In genomic region chr3:129622933-129623332, GRCh38 we compare ENCODE assay signal across 15 cellular contexts. TPM values are rescaled to one million over a fixed set of nuclear protein-coding genes. Genes with fewer than 3 reads are reported as not detected.
DNase-seq lines count a peak whose midpoint lies in the region; TF ChIP-seq lines count a peak whose summit lies in the region.
"Had no signal": no experiment of that assay in that cellular context is flagged by ENCODE, and none has a peak within 500 bp of the region (broad histone marks: within the 10 kb centered on the region; RNA-seq: fewer than 3 reads in every experiment).

No MANE protein-coding gene starts in this region.

- H3K27me3 Mint-ChIP-seq in activated naive CD4-positive, alpha-beta T cell treated with anti-CD3 and anti-CD28 coated beads for 36 hours (ENCODE audit: low read depth), result no peaks in the 10 kb centered on the region

- H2AK5ac ChIP-seq in neuronal stem cell (ENCODE audit: low read depth, low read length), result peak overlapping the region; percentile 96

- no peaks in the 10 kb centered on the region for H4K20me1 ChIP-seq in MM.1S (ENCODE audit: insufficient read depth, low read length)

- DNase-seq in adrenal gland, result peak in 4 of 7 donors; percentile 14 to 55 (median 20)
- no peak for DNase-seq in esophagus squamous epithelium (lab: John Stamatoyannopoulos, UW)
- no peak for DNase-seq in neuronal stem cell (ENCODE audit: low spot score)
- no peak for DNase-seq in tibial nerve (ENCODE audit: low spot score in 2 of 2)
- DNase-seq in GOT3 (lab: John Stamatoyannopoulos, UW), result no peak
- DNase-seq in activated naive CD4-positive, alpha-beta T cell treated with anti-CD3 and anti-CD28 coated beads for 36 hours, result no peak
- no peak for DNase-seq in MM.1S
- DNase-seq: activated B cell treated with CpG ODN at 0.5 μM for 24 hours; activated gamma-delta T cell treated with Interleukin-2 at 50 U/mL for 16 hours; effector CD8-positive, alpha-beta T cell; foreskin keratinocyte; immature natural killer cell; NCI-H446 treated with DMSO at 0.1 percent for 48 hours; OCI-M1; stimulated activated naive CD4-positive, alpha-beta T cell had no signal

- H3K9me3 ChIP-seq in adrenal gland (replicated peaks in 1 of 3) (no peaks in the 10 kb centered on the region), esophagus squamous epithelium (no peaks in the 10 kb centered on the region), neuronal stem cell (replicated peaks in 1 of 2; ENCODE audit: control insufficient read depth in 2 of 2, insufficient read depth in 1 of 2, low read depth in 1 of 2, low read length in 2 of 2) (no peaks in the 10 kb centered on the region), tibial nerve (no peaks in the 10 kb centered on the region), MM.1S (replicated peaks; ENCODE audit: insufficient read depth, low read length) (no peaks in the 10 kb centered on the region)

- CTCF ChIA-PET in activated naive CD4-positive, alpha-beta T cell treated with anti-CD3 and anti-CD28 coated beads for 36 hours (lab: Charles Lee), result interaction anchor here (0.7 kb wide), 1 partner anchor 65 kb away, joined by 3 read pairs; no protein-coding TSS in a partner anchor

- no peak overlapping the region for H4K91ac ChIP-seq in neuronal stem cell (ENCODE audit: low read depth, low read length, poor library complexity)

- no peak overlapping the region for H3K27ac Mint-ChIP-seq in activated naive CD4-positive, alpha-beta T cell treated with anti-CD3 and anti-CD28 coated beads for 36 hours
- H3K27ac Mint-ChIP-seq: activated B cell treated with CpG ODN at 0.5 μM for 24 hours, immature natural killer cell had no signal

- peaks cover 2% of the 10 kb centered on the region for H3K79me1 ChIP-seq in neuronal stem cell (ENCODE audit: low read depth, low read length)

- H3F3A ChIP-seq in MM.1S (ENCODE audit: insufficient read depth, low read length), result peaks cover 4% of the 10 kb centered on the region; the same call in 1 of the 2 replicates

- H3K4me3 Mint-ChIP-seq in activated naive CD4-positive, alpha-beta T cell treated with anti-CD3 and anti-CD28 coated beads for 36 hours, result no peak overlapping the region
- H3K4me3 Mint-ChIP-seq: activated B cell treated with CpG ODN at 0.5 μM for 24 hours, immature natural killer cell had no signal

- peak overlapping the region; percentile 71 for H2BK5ac ChIP-seq in neuronal stem cell (ENCODE audit: low read length)

- peak overlapping the region; percentile 55 for H3K23ac ChIP-seq in neuronal stem cell (ENCODE audit: low read depth, low read length, poor library complexity)

- H3K9ac ChIP-seq in neuronal stem cell (ENCODE audit: low read depth, low read length, poor library complexity) (peak overlapping the region; percentile 40), MM.1S (ENCODE audit: low read length) (no peak overlapping the region)

- peak overlapping the region; percentile 28 for H3K18ac ChIP-seq in neuronal stem cell (ENCODE audit: low read length)

- H2BK120ac ChIP-seq in neuronal stem cell (ENCODE audit: low read depth, low read length), result peak overlapping the region; percentile 44

- H3K4me1 Mint-ChIP-seq in activated naive CD4-positive, alpha-beta T cell treated with anti-CD3 and anti-CD28 coated beads for 36 hours (ENCODE audit: low read depth), result peaks cover 10% of the 10 kb centered on the region

- intact Hi-C loops in adrenal gland (cut with DNase I) (no loop called here), esophagus squamous epithelium (cut with DNase I) (loop anchor here (10.0 kb wide), 1 partner anchor 472 kb away; no protein-coding TSS in a partner anchor)
- intact Hi-C loops in activated naive CD4-positive, alpha-beta T cell treated with anti-CD3 and anti-CD28 coated beads for 36 hours (cut with micrococcal nuclease), result no loop called here

- H2AFZ ChIP-seq in neuronal stem cell (ENCODE audit: low read length), result no peak overlapping the region
- H2AFZ ChIP-seq in MM.1S (ENCODE audit: low read length), result no peak overlapping the region

- TF ChIP-seq CTCF in adrenal gland (IDR thresholded peaks at IDR 0.05), result no peak
- TF ChIP-seq CTCF in esophagus squamous epithelium (IDR thresholded peaks at IDR 0.05), result no peak
- no peak for TF ChIP-seq CTCF in tibial nerve (IDR thresholded peaks at IDR 0.05)
- no peak for TF ChIP-seq CTCF in MM.1S (IDR thresholded peaks at IDR 0.05; ENCODE audit: low read length)

- H3K9me3 Mint-ChIP-seq in activated naive CD4-positive, alpha-beta T cell treated with anti-CD3 and anti-CD28 coated beads for 36 hours, result no peaks in the 10 kb centered on the region
- H3K9me3 Mint-ChIP-seq: activated B cell treated with CpG ODN at 0.5 μM for 24 hours, immature natural killer cell had no signal

- H3K79me2 ChIP-seq in MM.1S (ENCODE audit: low read length), result no peaks in the 10 kb centered on the region

- peak overlapping the region; percentile 98 for H3K4ac ChIP-seq in neuronal stem cell (ENCODE audit: low read length)

- H4K8ac ChIP-seq in neuronal stem cell (ENCODE audit: low read depth, low read length), result no peak overlapping the region

- TF ChIP-seq POLR2A in adrenal gland (IDR thresholded peaks at IDR 0.05) (no peak), esophagus squamous epithelium (IDR thresholded peaks at IDR 0.05) (no peak), tibial nerve (IDR thresholded peaks at IDR 0.05) (no peak)

- H3K27me3 ChIP-seq in adrenal gland (no peaks in the 10 kb centered on the region), esophagus squamous epithelium (no peaks in the 10 kb centered on the region), neuronal stem cell (ENCODE audit: control insufficient read depth in 3 of 3, insufficient read depth in 3 of 3, low read depth in 1 of 3, low read length in 3 of 3) (no peaks in the 10 kb centered on the region), tibial nerve (no peaks in the 10 kb centered on the region), MM.1S (replicated peaks; ENCODE audit: insufficient read depth, low read length) (no peaks in the 10 kb centered on the region)
- H3K27me3 ChIP-seq: foreskin keratinocyte had no signal

- H3K4me3 ChIP-seq in adrenal gland, result no peak overlapping the region
- no peak overlapping the region for H3K4me3 ChIP-seq in esophagus squamous epithelium
- H3K4me3 ChIP-seq in neuronal stem cell (ENCODE audit: low read length in 2 of 2), result no peak overlapping the region
- H3K4me3 ChIP-seq in tibial nerve, result no peak overlapping the region
- no peak overlapping the region for H3K4me3 ChIP-seq in MM.1S (ENCODE audit: low read length)

- H3K36me3 Mint-ChIP-seq in activated naive CD4-positive, alpha-beta T cell treated with anti-CD3 and anti-CD28 coated beads for 36 hours (ENCODE audit: low read depth), result no peaks in the 10 kb centered on the region
- H3K36me3 Mint-ChIP-seq: immature natural killer cell had no signal

- peak overlapping the region in 4 of 5 donors; percentile 62 to 95 (median 81) for H3K27ac ChIP-seq in adrenal gland
- H3K27ac ChIP-seq in esophagus squamous epithelium, result peak overlapping the region; percentile 52 to 95 (median 90)
- H3K27ac ChIP-seq in neuronal stem cell (replicated peaks; ENCODE audit: low read length), result no peak overlapping the region
- peak overlapping the region; percentile 23 to 99 (median 74) for H3K27ac ChIP-seq in tibial nerve
- no peak overlapping the region for H3K27ac ChIP-seq in MM.1S (ENCODE audit: low read length)
- H3K27ac ChIP-seq: foreskin keratinocyte had no signal

- H3K14ac ChIP-seq in neuronal stem cell (ENCODE audit: low read length), result no peak overlapping the region

- H2BK15ac ChIP-seq in neuronal stem cell (ENCODE audit: low read length), result peak overlapping the region; percentile 98

- H2BK12ac ChIP-seq in neuronal stem cell (ENCODE audit: low read length), result peak overlapping the region; percentile 90

- 79 to 89% (median 82%) methylated on average over 7 to 10 of the region's 10 CpGs for whole genome bisulfite sequencing in adrenal gland, 4 donors
- 80% methylated on average over 1 of the region's 10 CpGs; no CpG with 5 or more reads in 1 of the 2 donors for WGBS in esophagus squamous epithelium, 2 donors
- WGBS in neuronal stem cell (ENCODE audit: extremely low coverage in 2 of 2, insufficient read length in 2 of 2, insufficient replicate concordance in 1 of 2), 2 donors, result no CpG with 5 or more reads among the region's 10 CpGs
- WGBS in tibial nerve, 2 donors, result 75 to 77% methylated on average over 9 to 10 of the region's 10 CpGs

- no peaks in the 10 kb centered on the region for H3K9me2 ChIP-seq in MM.1S (replicated peaks; ENCODE audit: insufficient read depth, low read length)

- peaks cover 28 to 63% of the 10 kb centered on the region in 2 donors for H3K4me1 ChIP-seq in adrenal gland (replicated peaks in 1 of 2)
- peaks cover 34 to 96% (median 60%) of the 10 kb centered on the region in 3 donors for H3K4me1 ChIP-seq in esophagus squamous epithelium
- peaks cover 17 to 23% of the 10 kb centered on the region in 2 donors for H3K4me1 ChIP-seq in neuronal stem cell (ENCODE audit: control insufficient read depth in 2 of 2, insufficient read depth in 1 of 2, low read depth in 1 of 2, low read length in 2 of 2)
- H3K4me1 ChIP-seq in tibial nerve, result peaks cover 0 to 90% (median 51%) of the 10 kb centered on the region in 4 donors
- H3K4me1 ChIP-seq in MM.1S (ENCODE audit: low read length), result peaks cover 5% of the 10 kb centered on the region

- TF ChIP-seq EP300 in tibial nerve (IDR thresholded peaks at IDR 0.05), result no peak

- H3K4me2 ChIP-seq in neuronal stem cell (ENCODE audit: insufficient read depth, low read length, poor library complexity, severe bottlenecking) (no peak overlapping the region), MM.1S (ENCODE audit: low read depth, low read length) (no peak overlapping the region)

- H3K36me3 ChIP-seq in adrenal gland (replicated peaks in 1 of 2) (no peaks in the 10 kb centered on the region), esophagus squamous epithelium (no peaks in the 10 kb centered on the region), neuronal stem cell (replicated peaks in 1 of 2; ENCODE audit: control insufficient read depth in 2 of 2, insufficient read depth in 2 of 2, low read length in 2 of 2) (no peaks in the 10 kb centered on the region), tibial nerve (no peaks in the 10 kb centered on the region), MM.1S (replicated peaks; ENCODE audit: insufficient read depth, low read length) (no peaks in the 10 kb centered on the region)

RNA-seq across cellular contexts. Expression of gene PLXND1, which starts 16.5 kb away (rescaled TPM):
- total RNA-seq in adrenal gland (100 to 1,000 TPM; 101 to 191 (median 149) TPM), esophagus squamous epithelium (10 to 100 TPM in 3 of 4 donors, 1 to 10 TPM in 1; 4.5 to 66.0 (median 24.4) TPM), tibial nerve (100 to 1,000 TPM; 155 to 300 (median 197) TPM)
- polyA plus RNA-seq in adrenal gland, result 100 to 1,000 TPM in 2 of 3 donors, 10 to 100 TPM in 1; 41.2 to 370 (median 130) TPM
- 43.7 TPM for polyA plus RNA-seq in neuronal stem cell (2013, experiment 1 of 2)
- polyA plus RNA-seq in neuronal stem cell (2013, experiment 2 of 2), result 41.8 TPM
- total RNA-seq in activated naive CD4-positive, alpha-beta T cell treated with anti-CD3 and anti-CD28 coated beads for 36 hours, result 1 to 10 TPM; 5.1 to 6.2 TPM

Comparison
In these comparisons a context has a peak if more than half of its experiments do, and no peak if none do; other contexts are left out.
1. DNase-seq: peak in adrenal gland (4 of 7); none in esophagus squamous epithelium (single experiment), neuronal stem cell (single experiment), tibial nerve (0 of 2), GOT3 (single experiment), activated naive CD4-positive, alpha-beta T cell treated with anti-CD3 and anti-CD28 coated beads for 36 hours (single experiment) and MM.1S (single experiment).
2. H3K27ac ChIP-seq: peak in adrenal gland (4 of 5), esophagus squamous epithelium (4 of 4) and tibial nerve (4 of 4); none in neuronal stem cell (single experiment) and MM.1S (single experiment).